In genomic region chr9:77464591-77465125, GRCh38 we compare ENCODE assay signal across 19 cellular contexts.
DNase-seq lines count a peak whose midpoint lies in the region; ATAC-seq and TF ChIP-seq lines count a peak whose summit lies in the region.
"Had no signal": no experiment of that assay in that cellular context is flagged by ENCODE, and none has a peak within 500 bp of the region (broad histone marks: within the 10 kb centered on the region; RNA-seq: fewer than 3 reads in every experiment).

No MANE protein-coding gene starts in this region.

- in situ Hi-C loops in IMR-90 (cut with MboI; ENCODE audit: low sequenced_read_pairs) = no loop called here

- no peaks in the 10 kb centered on the region for H3K9me1 ChIP-seq in IMR-90 (ENCODE audit: insufficient read depth, low read length)

- no peak overlapping the region for H2BK20ac ChIP-seq in IMR-90 (ENCODE audit: low read depth, low read length)

- no peak overlapping the region for H3K4me3 ChIP-seq in AG04450 (ENCODE audit: low read depth, low read length)
- H3K4me3 ChIP-seq in IMR-90 (ENCODE audit: insufficient read depth, low read depth, low read length) = no peak overlapping the region
- H3K4me3 ChIP-seq in choroid plexus epithelial cell (ENCODE audit: low read depth, low read length) = no peak overlapping the region
- H3K4me3 ChIP-seq: BLaER1 treated with 17β-estradiol and CSF1 and Interleukin-3, amounts not matched to agents 10 nM and 100 nM; SJSA1 had no signal

- H2AK5ac ChIP-seq in IMR-90 (ENCODE audit: low read depth, low read length) = no peak overlapping the region

- POLR2A ChIA-PET in AG04450 (lab: Yijun Ruan, JAX) = no interaction called here
- POLR2A ChIA-PET in IMR-90 (lab: Charles Lee; ENCODE audit: unreplicated experiment) = no interaction called here

- BruUV-seq in IMR-90 (replicated peaks; lab: Mats Ljungman, UMichigan) = no TSS peak

- H2AK9ac ChIP-seq in IMR-90 (replicated peaks; ENCODE audit: low read depth, low read length, poor library complexity) = no peak overlapping the region

- peak; percentile 41 for ATAC-seq in IMR-90 (ENCODE audit: low read depth)
- ATAC-seq: PC-3 had no signal

- TF ChIP-seq RAD21 in IMR-90 (IDR thresholded peaks at IDR 0.05; ENCODE audit: low read length) = no peak

- H3K27ac ChIP-seq in AG04450 (ENCODE audit: low read depth, low read length) (no peak overlapping the region), IMR-90 (ENCODE audit: insufficient read depth, low read length) (peak overlapping the region; percentile 65)
- H3K27ac ChIP-seq: BLaER1 treated with 17β-estradiol and CSF1 and Interleukin-3, amounts not matched to agents 10 nM and 100 nM; SJSA1 had no signal

- H3K9ac ChIP-seq in IMR-90 (ENCODE audit: low read depth, low read length) = no peak overlapping the region
- H3K9ac ChIP-seq: BLaER1 treated with 17β-estradiol and CSF1 and Interleukin-3, amounts not matched to agents 10 nM and 100 nM had no signal

- H3K4me1 ChIP-seq in IMR-90 (ENCODE audit: control insufficient read depth, insufficient read depth, low read length) = no peaks in the 10 kb centered on the region

- CTCF ChIA-PET in AG04450 (lab: Charles Lee) (interaction anchor here (6.3 kb wide), 1 partner anchor 7 kb away, joined by 87 read pairs; no protein-coding TSS in a partner anchor), IMR-90 (lab: Yijun Ruan, JAX) (interaction anchor here (3.7 kb wide), 1 partner anchor 8 kb away, joined by 25 read pairs; no protein-coding TSS in a partner anchor)

- no peak overlapping the region for H3K4ac ChIP-seq in IMR-90 (ENCODE audit: low read depth, low read length)

- H4K91ac ChIP-seq in IMR-90 (ENCODE audit: insufficient read depth, low read depth, low read length) = no peak overlapping the region

- no peak overlapping the region for H3K14ac ChIP-seq in IMR-90 (replicated peaks; ENCODE audit: low read depth, low read length)

- dilution Hi-C loops in IMR-90 (cut with HindIII; ENCODE audit: low sequenced_read_pairs, unreplicated experiment) = no loop called here

- H3K79me1 ChIP-seq in IMR-90 (ENCODE audit: low read depth in 1 of 2, low read length in 2 of 2) = no peaks in the 10 kb centered on the region

- H4K8ac ChIP-seq in IMR-90 (ENCODE audit: low read depth in 2 of 2, low read length in 2 of 2) = peak overlapping the region in 1 of 2 experiments; percentile 73; a peak in 2 of 4 replicates

- no peak overlapping the region for H3K56ac ChIP-seq in IMR-90 (ENCODE audit: extremely low read depth, insufficient read depth, low read length)

- no peak overlapping the region for H2BK15ac ChIP-seq in IMR-90 (ENCODE audit: low read depth, low read length)

- DNase-seq in AG04450 (ENCODE audit: low read depth, low spot score) (peak; percentile 23), IMR-90 (peak; percentile 69), choroid plexus epithelial cell (ENCODE audit: low read depth) (peak; percentile 65), iris pigment epithelial cell (ENCODE audit: low read depth) (peak; percentile 82), mesenteric fat pad (ENCODE audit: low spot score) (no peak), iPS-NIHi11 (ENCODE audit: low spot score) (no peak), A172 (ENCODE audit: low spot score) (no peak), DMS53 (lab: John Stamatoyannopoulos, UW) (no peak)
- DNase-seq: DMS 273 treated with DMSO at 0.1 percent for 48 hours, EL, GOT3, MM.1S, NCI-H1105, NCI-H187 treated with DMSO at 0.1 percent for 48 hours, NCI-H446, NCI-H748 treated with DMSO at 0.1 percent for 48 hours, PC-3 had no signal

- no peaks in the 10 kb centered on the region for H3K36me3 ChIP-seq in IMR-90 (ENCODE audit: control insufficient read depth, insufficient read depth, low read length)
- H3K36me3 ChIP-seq: BLaER1 treated with 17β-estradiol and CSF1 and Interleukin-3, amounts not matched to agents 10 nM and 100 nM; SJSA1 had no signal

- TF ChIP-seq POLR2A in IMR-90 (IDR thresholded peaks at IDR 0.05; ENCODE audit: low read depth, low read length) = no peak

- H2AFZ ChIP-seq in IMR-90 (replicated peaks; ENCODE audit: low read length, poor library complexity) = no peak overlapping the region

- H2BK5ac ChIP-seq in IMR-90 (ENCODE audit: low read depth, low read length, poor library complexity, severe bottlenecking) = no peak overlapping the region

- H2BK120ac ChIP-seq in IMR-90 (ENCODE audit: low read depth, low read length) = no peak overlapping the region

- H3K23ac ChIP-seq in IMR-90 (ENCODE audit: low read depth, low read length) = no peak overlapping the region

- H3K18ac ChIP-seq in IMR-90 (ENCODE audit: low read depth, low read length) = peak overlapping the region; percentile 6

- intact Hi-C loops in IMR-90 (cut with micrococcal nuclease) = no loop called here

- H4K20me1 ChIP-seq in IMR-90 (ENCODE audit: insufficient read depth, low read length) = no peaks in the 10 kb centered on the region
- H4K20me1 ChIP-seq: BLaER1 treated with 17β-estradiol and CSF1 and Interleukin-3, amounts not matched to agents 10 nM and 100 nM had no signal

- no peak overlapping the region for H3K4me2 ChIP-seq in IMR-90 (ENCODE audit: low read depth, low read length)
- H3K4me2 ChIP-seq: BLaER1 treated with 17β-estradiol and CSF1 and Interleukin-3, amounts not matched to agents 10 nM and 100 nM had no signal

- TF ChIP-seq CTCF in AG04450 (IDR thresholded peaks at IDR 0.05; ENCODE audit: low read depth, low read length) (no peak), IMR-90 (conservative IDR thresholded peaks at IDR 0.05; ENCODE audit: low read depth, low read length) (no peak), choroid plexus epithelial cell (conservative IDR thresholded peaks at IDR 0.05; ENCODE audit: low read depth, low read length) (no peak)

- H3K9me3 ChIP-seq in AG04450 (ENCODE audit: control insufficient read depth, insufficient read depth, low read length) (no peaks in the 10 kb centered on the region), IMR-90 (ENCODE audit: control insufficient read depth, insufficient read depth, low read length) (no peaks in the 10 kb centered on the region)
- H3K9me3 ChIP-seq: BLaER1 treated with 17β-estradiol and CSF1 and Interleukin-3, amounts not matched to agents 10 nM and 100 nM; SJSA1 had no signal

- H4K5ac ChIP-seq in IMR-90 (ENCODE audit: low read depth, low read length) = peak overlapping the region; percentile 30; the same call in 1 of the 2 replicates

- no CpG with 5 or more reads among the region's 4 CpGs for WGBS in IMR-90 (ENCODE audit: extremely low coverage in 2 of 2, insufficient read length in 1 of 2), 2 experiments

- H3K27me3 ChIP-seq in AG04450 (ENCODE audit: control insufficient read depth, insufficient read depth, low read length) (no peaks in the 10 kb centered on the region), IMR-90 (ENCODE audit: control insufficient read depth, insufficient read depth, low read length) (no peaks in the 10 kb centered on the region)
- H3K27me3 ChIP-seq: BLaER1 treated with 17β-estradiol and CSF1 and Interleukin-3, amounts not matched to agents 10 nM and 100 nM; SJSA1 had no signal

TF ChIP-seq in IMR-90, 13 proteins besides CTCF, POLR2A, EP300 and RAD21:
- TF ChIP-seq BHLHE40 (IDR thresholded peaks at IDR 0.05; ENCODE audit: low read depth, low read length) = no peak
- TF ChIP-seq MXI1 (IDR thresholded peaks at IDR 0.05; ENCODE audit: borderline replicate concordance, low read depth, low read length) = no peak
- no peak for TF ChIP-seq RFX5 (IDR thresholded peaks at IDR 0.05; ENCODE audit: low read depth, low read length)
- no peak for TF ChIP-seq FOS (IDR thresholded peaks at IDR 0.05; ENCODE audit: low read depth, low read length)
- no peak for TF ChIP-seq NFE2L2 (IDR thresholded peaks at IDR 0.05; ENCODE audit: low read depth, low read length)
- no peak for TF ChIP-seq ELK1 (IDR thresholded peaks at IDR 0.05; ENCODE audit: borderline replicate concordance, low read depth, low read length)
- no peak for TF ChIP-seq CEBPB (IDR thresholded peaks at IDR 0.05; ENCODE audit: low read depth, low read length)
- no peak for TF ChIP-seq RCOR1 (IDR thresholded peaks at IDR 0.05; ENCODE audit: insufficient replicate concordance, low read length)
- no peak for TF ChIP-seq USF2 (IDR thresholded peaks at IDR 0.05; ENCODE audit: low read depth, low read length)
- no peak for TF ChIP-seq MAZ (IDR thresholded peaks at IDR 0.05; ENCODE audit: borderline replicate concordance, low read depth, low read length)
- TF ChIP-seq MAFK (IDR thresholded peaks at IDR 0.05; ENCODE audit: low read depth, low read length) = no peak
- TF ChIP-seq CHD1 (IDR thresholded peaks at IDR 0.05; ENCODE audit: low read depth, low read length) = no peak
- TF ChIP-seq SMC3 (IDR thresholded peaks at IDR 0.05; ENCODE audit: low read depth, low read length) = no peak

Comparison
In these comparisons a context has a peak if more than half of its experiments do, and no peak if none do; other contexts are left out.
1. DNase-seq: peak in AG04450 (single experiment), IMR-90 (single experiment), choroid plexus epithelial cell (single experiment) and iris pigment epithelial cell (single experiment); none in mesenteric fat pad (single experiment), iPS-NIHi11 (single experiment), A172 (single experiment) and DMS53 (single experiment).